ENCODE assay signal across 15 cellular contexts in the genomic region with DNA sequence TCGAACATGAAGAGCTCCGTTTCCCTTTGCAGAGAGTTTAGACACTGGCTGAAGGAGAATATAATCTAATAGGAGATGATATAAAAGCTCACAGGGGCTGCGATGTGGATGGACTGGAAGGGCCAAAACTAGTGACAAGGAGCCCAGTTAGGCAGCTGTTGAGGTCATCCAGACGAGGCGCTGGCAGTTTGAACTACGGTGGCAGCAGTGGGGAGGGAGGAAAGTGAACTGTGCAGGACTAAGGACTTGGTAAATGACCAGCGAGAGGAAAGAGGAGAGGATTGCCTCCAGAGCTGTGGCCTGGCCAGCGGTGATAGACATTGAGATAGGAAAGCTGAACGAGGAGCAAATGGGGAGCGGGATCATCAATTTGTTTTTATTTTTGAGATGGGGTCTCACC. TPM values are rescaled to one million over a fixed set of nuclear protein-coding genes. Genes with fewer than 3 reads are reported as not detected.
DNase-seq lines count a peak whose midpoint lies in the region; ATAC-seq, FAIRE-seq and TF ChIP-seq lines count a peak whose summit lies in the region.
"Had no signal": no experiment of that assay in that cellular context is flagged by ENCODE, and none has a peak within 500 bp of the region (broad histone marks: within the 10 kb centered on the region; RNA-seq: fewer than 3 reads in every experiment).

No MANE protein-coding gene starts in this region.

- peaks cover 9% of the 10 kb centered on the region for H3K36me3 Mint-ChIP-seq in endodermal cell (ENCODE audit: low read depth)
- H3K36me3 Mint-ChIP-seq in osteocyte (ENCODE audit: unreplicated experiment): peaks cover 7% of the 10 kb centered on the region
- H3K36me3 Mint-ChIP-seq in activated T-cell treated with anti-CD3 and anti-CD28 coated beads, Interleukin-2, amount 50 U/mL, for 72 hours (ENCODE audit: insufficient read depth in 2 of 2): no peaks in the 10 kb centered on the region

- H4K20me1 ChIP-seq in HepG2 (ENCODE audit: insufficient read depth, low read length) (no peaks in the 10 kb centered on the region), osteoblast (ENCODE audit: insufficient read depth, low read length) (peaks cover 20% of the 10 kb centered on the region)

- H3K4me1 Mint-ChIP-seq in endodermal cell (peaks cover 5% of the 10 kb centered on the region), osteocyte (ENCODE audit: unreplicated experiment) (peaks cover 21% of the 10 kb centered on the region)
- no peaks in the 10 kb centered on the region for H3K4me1 Mint-ChIP-seq in activated T-cell treated with anti-CD3 and anti-CD28 coated beads, Interleukin-2, amount 50 U/mL, for 72 hours (ENCODE audit: low read depth)

- H2AFZ ChIP-seq in HepG2 (ENCODE audit: low read length) (no peak overlapping the region), osteoblast (ENCODE audit: low read length) (no peak overlapping the region)

- H3K27me3 ChIP-seq in HepG2 (ENCODE audit: control insufficient read depth in 1 of 2, insufficient read depth in 2 of 2, low read length in 2 of 2): no peaks in the 10 kb centered on the region
- no peaks in the 10 kb centered on the region for H3K27me3 ChIP-seq in right lobe of liver
- no peaks in the 10 kb centered on the region for H3K27me3 ChIP-seq in endodermal cell (ENCODE audit: control insufficient read depth, insufficient read depth, low read length, poor library complexity, severe bottlenecking)
- H3K27me3 ChIP-seq in osteoblast (ENCODE audit: insufficient read depth, low read length): no peaks in the 10 kb centered on the region
- H3K27me3 ChIP-seq: MG63 had no signal

- no peak overlapping the region for H3K4me3 ChIP-seq in HepG2 (replicated peaks in 1 of 3; ENCODE audit: insufficient read depth in 1 of 3, low read depth in 2 of 3, low read length in 3 of 3)
- no peak overlapping the region for H3K4me3 ChIP-seq in right lobe of liver
- no peak overlapping the region for H3K4me3 ChIP-seq in endodermal cell (ENCODE audit: low read length)
- H3K4me3 ChIP-seq in osteoblast (ENCODE audit: insufficient read depth, low read length): no peak overlapping the region
- H3K4me3 ChIP-seq: MG63 had no signal

- no peak for TF ChIP-seq RAD21 in HepG2 (CRISPR knock-in tag; IDR thresholded peaks at IDR 0.05)

- no peak overlapping the region for H3K4me3 Mint-ChIP-seq in endodermal cell
- no peak overlapping the region for H3K4me3 Mint-ChIP-seq in osteocyte (ENCODE audit: unreplicated experiment)
- no peak overlapping the region for H3K4me3 Mint-ChIP-seq in activated T-cell treated with anti-CD3 and anti-CD28 coated beads, Interleukin-2, amount 50 U/mL, for 72 hours

- H3K27ac ChIP-seq in HepG2 (ENCODE audit: extremely low read length, insufficient read depth, low read length): no peak overlapping the region
- H3K27ac ChIP-seq in right lobe of liver: no peak overlapping the region
- no peak overlapping the region for H3K27ac ChIP-seq in endodermal cell (ENCODE audit: low read depth, low read length)
- no peak overlapping the region for H3K27ac ChIP-seq in osteoblast (ENCODE audit: low read depth, low read length)

- H3K27ac Mint-ChIP-seq in endodermal cell: peak overlapping the region; percentile 36
- peak overlapping the region; percentile 52 for H3K27ac Mint-ChIP-seq in osteocyte (ENCODE audit: unreplicated experiment)
- no peak overlapping the region for H3K27ac Mint-ChIP-seq in activated T-cell treated with anti-CD3 and anti-CD28 coated beads, Interleukin-2, amount 50 U/mL, for 72 hours

- POLR2A ChIA-PET in HepG2 (lab: Yijun Ruan, JAX): interaction anchor here (1.0 to 1.9 kb wide), 3 partner anchors 10 to 102 kb away, joined by 3 to 7 read pairs (median 4); a partner anchor contains a TSS

- H3K9ac ChIP-seq in HepG2 (ENCODE audit: insufficient read depth, low read depth, low read length) (no peak overlapping the region), endodermal cell (ENCODE audit: extremely low read depth, low read length, poor library complexity, severe bottlenecking) (no peak overlapping the region)

- H3K9me3 Mint-ChIP-seq in endodermal cell (peaks cover 9% of the 10 kb centered on the region), osteocyte (ENCODE audit: unreplicated experiment) (no peaks in the 10 kb centered on the region)
- no peaks in the 10 kb centered on the region for H3K9me3 Mint-ChIP-seq in activated T-cell treated with anti-CD3 and anti-CD28 coated beads, Interleukin-2, amount 50 U/mL, for 72 hours

- H3K4me2 ChIP-seq in HepG2 (ENCODE audit: low read depth, low read length) (no peak overlapping the region), osteoblast (ENCODE audit: insufficient read depth, low read length) (no peak overlapping the region)

- H3K36me3 ChIP-seq in HepG2 (replicated peaks in 1 of 2; ENCODE audit: control insufficient read depth in 1 of 2, insufficient read depth in 2 of 2, low read length in 2 of 2): no peaks in the 10 kb centered on the region
- peaks cover 0 to 2% (median 0%) of the 10 kb centered on the region in 4 donors for H3K36me3 ChIP-seq in right lobe of liver
- peaks cover 10% of the 10 kb centered on the region for H3K36me3 ChIP-seq in endodermal cell (ENCODE audit: control insufficient read depth, insufficient read depth, low read length)
- H3K36me3 ChIP-seq in osteoblast (ENCODE audit: insufficient read depth, low read length): peaks cover 4% of the 10 kb centered on the region
- H3K36me3 ChIP-seq: MG63 had no signal

- intact Hi-C loops in HepG2 (cut with micrococcal nuclease; ENCODE audit: unreplicated experiment) (loop anchor here (10.0 kb wide), 1 partner anchor 50 kb away; no protein-coding TSS in a partner anchor), right lobe of liver (cut with DNase I) (no loop called here)

- no peak for FAIRE-seq in HepG2 (lab: Jason Lieb, UNC)
- FAIRE-seq: H1 had no signal

- 66% methylated on average over 10 of the region's 10 CpGs for WGBS in HepG2 (ENCODE audit: low lambda C conversion rate)
- WGBS in right lobe of liver (ENCODE audit: insufficient coverage, low coverage, low lambda C conversion rate, missing lambda C conversion rate): 70% methylated on average over 10 of the region's 10 CpGs
- WGBS in endodermal cell (ENCODE audit: insufficient coverage in 1 of 2, insufficient read length in 1 of 2), 2 experiments: 89 to 91% methylated on average over 10 of the region's 10 CpGs

- H3K27me3 Mint-ChIP-seq in endodermal cell (ENCODE audit: insufficient read depth) (no peaks in the 10 kb centered on the region), osteocyte (ENCODE audit: unreplicated experiment) (no peaks in the 10 kb centered on the region)
- no peaks in the 10 kb centered on the region for H3K27me3 Mint-ChIP-seq in activated T-cell treated with anti-CD3 and anti-CD28 coated beads, Interleukin-2, amount 50 U/mL, for 72 hours (ENCODE audit: low read depth)

- H3K4me1 ChIP-seq in HepG2 (ENCODE audit: insufficient read depth, low read length): peaks cover 36% of the 10 kb centered on the region
- H3K4me1 ChIP-seq in right lobe of liver: peaks cover 0 to 27% (median 7%) of the 10 kb centered on the region in 4 donors
- H3K4me1 ChIP-seq in endodermal cell (ENCODE audit: control insufficient read depth, insufficient read depth, low read length): no peaks in the 10 kb centered on the region
- peaks cover 12% of the 10 kb centered on the region for H3K4me1 ChIP-seq in osteoblast (ENCODE audit: insufficient read depth, low read length)

- in situ Hi-C loops in HepG2 (cut with HindIII; ENCODE audit: extremely low pct_ligation_motif_present, low pct_unique_long_range_greater_than_20kb): no loop called here

- TF ChIP-seq CTCF in HepG2 (CRISPR knock-in tag; IDR thresholded peaks at IDR 0.05) (no peak), right lobe of liver (IDR thresholded peaks at IDR 0.05) (no peak), endodermal cell (conservative IDR thresholded peaks at IDR 0.05) (no peak), osteocyte (IDR thresholded peaks at IDR 0.05) (no peak), osteoblast (IDR thresholded peaks at IDR 0.05; ENCODE audit: extremely low read depth, low read depth, low read length) (no peak)

- BruUV-seq in HepG2 (replicated peaks; lab: Mats Ljungman, UMichigan): no TSS peak

- no peak for TF ChIP-seq POLR2A in HepG2 (IDR thresholded peaks at IDR 0.05; ENCODE audit: insufficient read depth in 1 of 2, low read depth in 2 of 2, low read length in 2 of 2)
- TF ChIP-seq POLR2A in right lobe of liver (IDR thresholded peaks at IDR 0.05): no peak

- DNase-seq in HepG2 (ENCODE audit: low spot score): no peak
- no peak for DNase-seq in right lobe of liver
- no peak for DNase-seq in endodermal cell
- DNase-seq in osteocyte (ENCODE audit: extremely low spot score, unreplicated experiment): no peak
- DNase-seq in osteoblast (ENCODE audit: insufficient read length, low spot score, missing footprints): no peak
- DNase-seq in activated T-cell treated with anti-CD3 and anti-CD28 coated beads, Interleukin-2, amount 50 U/mL, for 72 hours: no peak
- no peak for DNase-seq in A172 (ENCODE audit: low spot score)
- DNase-seq: EL, MG63, NCI-H1092 treated with DMSO at 0.1 percent for 48 hours, NCI-H1694, NCI-H446, NCI-H748 treated with DMSO at 0.1 percent for 48 hours, SIG-M5 had no signal

- CTCF ChIA-PET in HepG2 (lab: Yijun Ruan, JAX; ENCODE audit: low intra/inter-chr PET ratio, low total read pairs): no interaction called here

- H3K79me2 ChIP-seq in HepG2 (ENCODE audit: insufficient read depth, low read length) (no peaks in the 10 kb centered on the region), osteoblast (ENCODE audit: insufficient read depth, low read length) (peaks cover 2% of the 10 kb centered on the region)

- ATAC-seq in HepG2 (peak; percentile 10; the same call in 1 of the 3 replicates), right lobe of liver (no peak)
- ATAC-seq in activated T-cell treated with anti-CD3 and anti-CD28 coated beads, Interleukin-2, amount 50 U/mL, for 72 hours (replicated peaks in 1 of 2): no peak

- TF ChIP-seq EP300 in HepG2 (IDR thresholded peaks at IDR 0.05; ENCODE audit: low read depth in 2 of 2, low read length in 2 of 2): no peak
- TF ChIP-seq EP300 in HepG2 (CRISPR knock-in tag; IDR thresholded peaks at IDR 0.05; ENCODE audit: borderline replicate concordance): no peak

- H3K9me3 ChIP-seq in HepG2 (ENCODE audit: low read length): no peaks in the 10 kb centered on the region
- H3K9me3 ChIP-seq in right lobe of liver: no peaks in the 10 kb centered on the region
- peaks cover 3% of the 10 kb centered on the region for H3K9me3 ChIP-seq in endodermal cell (ENCODE audit: control insufficient read depth, low read length)
- H3K9me3 ChIP-seq in osteoblast (ENCODE audit: low read depth, low read length): no peaks in the 10 kb centered on the region
- H3K9me3 ChIP-seq: MG63 had no signal

RNA-seq across cellular contexts. Expression of a gene that starts 14.6 kb away (rescaled TPM):
- total RNA-seq in HepG2 (2016; rRNA removed; fragmentation: Illumina TruSeq; extraction: Trizol) (256 and 504 TPM in 2 replicates), right lobe of liver (100 to 1,000 TPM; 167 to 446 (median 217) TPM), endodermal cell (1,000 to 10,000 TPM; 1,225 to 1,349 TPM), osteocyte (458 and 476 TPM in 2 replicates), osteoblast (401 and 433 TPM in 2 replicates)
- total RNA-seq in HepG2 (2016; cell fraction: cytosol; rRNA removed; fragmentation: Illumina TruSeq; extraction: Trizol; ENCODE audit: low read depth): 47.1 and 52.6 TPM in 2 replicates
- total RNA-seq in HepG2 (2016; cell fraction: insoluble cytoplasmic fraction; rRNA removed; fragmentation: Illumina TruSeq; extraction: Trizol): 277 and 538 TPM in 2 replicates
- 139 and 150 TPM in 2 replicates for total RNA-seq in HepG2 (2016; cell fraction: membrane; rRNA removed; fragmentation: Illumina TruSeq; extraction: Trizol)
- total RNA-seq in HepG2 (2016; cell fraction: nucleus; rRNA removed; fragmentation: Illumina TruSeq; extraction: Trizol): 149 and 165 TPM in 2 replicates
- 249 and 335 TPM in 2 replicates for polyA plus RNA-seq in HepG2 (2011; rRNA removed)
- 317 and 360 TPM in 2 replicates for polyA plus RNA-seq in HepG2 (2011; cell fraction: cytosol; rRNA removed)
- 61.1 and 72.7 TPM in 2 replicates for polyA plus RNA-seq in HepG2 (2011; cell fraction: nucleus; rRNA removed)
- 349 and 597 TPM in 2 replicates for polyA plus RNA-seq in HepG2 (2012)
- polyA plus RNA-seq in HepG2 (2016; cell fraction: cytosol; fragmentation: Illumina TruSeq; extraction: Trizol; ENCODE audit: low read depth): 53.7 and 53.8 TPM in 2 replicates
- polyA plus RNA-seq in HepG2 (2016; cell fraction: insoluble cytoplasmic fraction; fragmentation: Illumina TruSeq; extraction: Trizol; ENCODE audit: low read depth): 882 and 909 TPM in 2 replicates
- 149 and 156 TPM in 2 replicates for polyA plus RNA-seq in HepG2 (2016; cell fraction: membrane; fragmentation: Illumina TruSeq; extraction: Trizol; ENCODE audit: low read depth)
- 279 and 293 TPM in 2 replicates for polyA plus RNA-seq in HepG2 (2016; cell fraction: nucleus; fragmentation: Illumina TruSeq; extraction: Trizol; ENCODE audit: insufficient read depth, low read depth)
- polyA minus RNA-seq in HepG2 (2011; rRNA and poly(A)+ RNA removed; ENCODE audit: low replicate concordance): 266 and 357 TPM in 2 replicates
- polyA minus RNA-seq in HepG2 (2011; cell fraction: cytosol; rRNA and poly(A)+ RNA removed): 327 and 341 TPM in 2 replicates
- polyA minus RNA-seq in HepG2 (2011; cell fraction: nucleus; rRNA and poly(A)+ RNA removed): 88.1 and 126 TPM in 2 replicates
- 1,001 TPM for polyA plus RNA-seq in endodermal cell (2013, experiment 1 of 2)
- 1,057 TPM for polyA plus RNA-seq in endodermal cell (2013, experiment 2 of 2)
- total RNA-seq in activated T-cell treated with anti-CD3 and anti-CD28 coated beads, Interleukin-2, amount 50 U/mL, for 72 hours: 100 to 1,000 TPM; 328 to 339 TPM
- 705 and 754 TPM in 2 replicates for total RNA-seq in A172 (2014; rRNA removed; shearing (Covaris generic))

RNA-seq across cellular contexts. Expression of a gene that starts 41.4 kb away (rescaled TPM):
- 54.2 and 66.2 TPM in 2 replicates for total RNA-seq in HepG2 (2016; rRNA removed; fragmentation: Illumina TruSeq; extraction: Trizol)
- 6.4 and 7.7 TPM in 2 replicates for total RNA-seq in HepG2 (2016; cell fraction: cytosol; rRNA removed; fragmentation: Illumina TruSeq; extraction: Trizol; ENCODE audit: low read depth)
- 55.2 and 65.5 TPM in 2 replicates for total RNA-seq in HepG2 (2016; cell fraction: insoluble cytoplasmic fraction; rRNA removed; fragmentation: Illumina TruSeq; extraction: Trizol)
- total RNA-seq in HepG2 (2016; cell fraction: membrane; rRNA removed; fragmentation: Illumina TruSeq; extraction: Trizol): 35.0 and 35.8 TPM in 2 replicates
- 21.6 and 23.7 TPM in 2 replicates for total RNA-seq in HepG2 (2016; cell fraction: nucleus; rRNA removed; fragmentation: Illumina TruSeq; extraction: Trizol)
- 42.3 and 47.4 TPM in 2 replicates for polyA plus RNA-seq in HepG2 (2011; rRNA removed)
- polyA plus RNA-seq in HepG2 (2011; cell fraction: cytosol; rRNA removed): 32.4 and 45.6 TPM in 2 replicates
- 7.9 and 11.0 TPM in 2 replicates for polyA plus RNA-seq in HepG2 (2011; cell fraction: nucleus; rRNA removed)
- 27.3 and 28.9 TPM in 2 replicates for polyA plus RNA-seq in HepG2 (2012)
- polyA plus RNA-seq in HepG2 (2016; cell fraction: cytosol; fragmentation: Illumina TruSeq; extraction: Trizol; ENCODE audit: low read depth): 3.5 and 3.6 TPM in 2 replicates
- 56.6 and 59.0 TPM in 2 replicates for polyA plus RNA-seq in HepG2 (2016; cell fraction: insoluble cytoplasmic fraction; fragmentation: Illumina TruSeq; extraction: Trizol; ENCODE audit: low read depth)
- 19.4 and 19.8 TPM in 2 replicates for polyA plus RNA-seq in HepG2 (2016; cell fraction: membrane; fragmentation: Illumina TruSeq; extraction: Trizol; ENCODE audit: low read depth)
- polyA plus RNA-seq in HepG2 (2016; cell fraction: nucleus; fragmentation: Illumina TruSeq; extraction: Trizol; ENCODE audit: insufficient read depth, low read depth): 30.2 and 30.5 TPM in 2 replicates
- polyA minus RNA-seq in HepG2 (2011; rRNA and poly(A)+ RNA removed; ENCODE audit: low replicate concordance): 31.9 and 49.0 TPM in 2 replicates
- 31.0 and 34.3 TPM in 2 replicates for polyA minus RNA-seq in HepG2 (2011; cell fraction: cytosol; rRNA and poly(A)+ RNA removed)
- 13.8 and 19.4 TPM in 2 replicates for polyA minus RNA-seq in HepG2 (2011; cell fraction: nucleus; rRNA and poly(A)+ RNA removed)
- total RNA-seq in right lobe of liver: 10 to 100 TPM; 33.9 to 58.6 (median 47.6) TPM
- 10 to 100 TPM; 50.5 to 52.3 TPM for total RNA-seq in endodermal cell
- polyA plus RNA-seq in endodermal cell (2013, experiment 1 of 2): 44.9 TPM
- 43.6 TPM for polyA plus RNA-seq in endodermal cell (2013, experiment 2 of 2)
- 55.8 and 57.1 TPM in 2 replicates for total RNA-seq in osteocyte
- total RNA-seq in osteoblast: 102 and 109 TPM in 2 replicates
- total RNA-seq in activated T-cell treated with anti-CD3 and anti-CD28 coated beads, Interleukin-2, amount 50 U/mL, for 72 hours: 10 to 100 TPM; 18.7 to 22.9 TPM
- total RNA-seq in A172 (2014; rRNA removed; shearing (Covaris generic)): 84.2 and 89.2 TPM in 2 replicates
